In the genomic region with DNA sequence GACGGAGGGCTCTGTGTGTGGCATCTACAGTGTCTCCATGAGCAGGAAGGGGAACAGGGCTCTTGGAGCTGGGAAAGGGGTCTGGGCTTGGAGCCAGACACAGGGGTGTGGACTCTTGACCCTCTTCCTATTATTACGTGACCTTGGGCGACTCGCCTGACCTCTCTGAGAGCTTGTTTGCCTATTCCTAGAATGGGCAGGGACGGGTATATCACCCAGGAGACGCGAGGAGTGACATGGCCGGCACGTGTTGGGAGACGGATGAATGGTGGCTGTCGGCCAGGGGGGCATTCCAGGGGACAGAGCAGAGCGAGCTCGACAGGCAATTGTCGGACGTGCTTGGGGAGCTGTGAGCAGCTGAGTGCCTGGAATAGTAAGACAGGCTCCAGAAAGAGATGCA, we compare ENCODE assay signal across 20 cellular contexts. TPM values are rescaled to one million over a fixed set of nuclear protein-coding genes. Genes with fewer than 3 reads are reported as not detected.
DNase-seq lines count a peak whose midpoint lies in the region; ATAC-seq and TF ChIP-seq lines count a peak whose summit lies in the region.
"Had no signal": no experiment of that assay in that cellular context is flagged by ENCODE, and none has a peak within 500 bp of the region (broad histone marks: within the 10 kb centered on the region; RNA-seq: fewer than 3 reads in every experiment).

No MANE protein-coding gene starts in this region.

- H4K5ac ChIP-seq in mesendoderm (ENCODE audit: low read length): no peak overlapping the region

- no peaks in the 10 kb centered on the region for H3K36me3 Mint-ChIP-seq in endodermal cell (ENCODE audit: low read depth)
- H3K36me3 Mint-ChIP-seq: immature natural killer cell had no signal

- no peak overlapping the region for H2BK5ac ChIP-seq in mesenchymal stem cell (ENCODE audit: low read depth, low read length, poor library complexity, severe bottlenecking)
- no peak overlapping the region for H2BK5ac ChIP-seq in mesendoderm (ENCODE audit: low read length)

- H4K91ac ChIP-seq in mesenchymal stem cell (ENCODE audit: low read length): no peak overlapping the region

- H2BK12ac ChIP-seq in mesenchymal stem cell (ENCODE audit: low read length in 2 of 2): no peak overlapping the region

- H3K4ac ChIP-seq in mesenchymal stem cell (ENCODE audit: low read depth in 1 of 2, low read length in 2 of 2): no peak overlapping the region
- H3K4ac ChIP-seq in mesendoderm (ENCODE audit: low read depth, low read length): no peak overlapping the region

- no peaks in the 10 kb centered on the region for H3K36me3 ChIP-seq in endodermal cell (ENCODE audit: control insufficient read depth, insufficient read depth, low read length)
- no peaks in the 10 kb centered on the region for H3K36me3 ChIP-seq in mesenchymal stem cell (ENCODE audit: control insufficient read depth in 1 of 2, insufficient read depth in 2 of 2, low read depth in 1 of 2, low read length in 2 of 2)
- H3K36me3 ChIP-seq in upper lobe of right lung: no peaks in the 10 kb centered on the region
- no peaks in the 10 kb centered on the region for H3K36me3 ChIP-seq in mesendoderm (ENCODE audit: control insufficient read depth, insufficient read depth, low read length)
- H3K36me3 ChIP-seq: brain microvascular endothelial cell, esophagus muscularis mucosa, ovary, uterus had no signal

- H3K27me3 ChIP-seq in endodermal cell (ENCODE audit: control insufficient read depth, insufficient read depth, low read length, poor library complexity, severe bottlenecking) (no peaks in the 10 kb centered on the region), mesenchymal stem cell (ENCODE audit: control insufficient read depth in 1 of 2, insufficient read depth in 1 of 2, low read length in 2 of 2) (peaks cover 0 to 72% of the 10 kb centered on the region in 2 experiments), upper lobe of right lung (peaks cover 25% of the 10 kb centered on the region), mesendoderm (ENCODE audit: insufficient read depth, low read length, poor library complexity) (no peaks in the 10 kb centered on the region)
- H3K27me3 ChIP-seq: ovary, uterus had no signal

- no peak overlapping the region for H2AFZ ChIP-seq in mesenchymal stem cell (ENCODE audit: low read depth, low read length)

- H4K8ac ChIP-seq in mesenchymal stem cell (ENCODE audit: low read length) (no peak overlapping the region), mesendoderm (ENCODE audit: low read depth, low read length) (no peak overlapping the region)

- H3K4me3 ChIP-seq in endodermal cell (ENCODE audit: low read length): no peak overlapping the region
- no peak overlapping the region for H3K4me3 ChIP-seq in mesenchymal stem cell (ENCODE audit: insufficient read depth in 1 of 2, low read depth in 1 of 2, low read length in 2 of 2)
- no peak overlapping the region for H3K4me3 ChIP-seq in upper lobe of right lung
- H3K4me3 ChIP-seq in mesendoderm (ENCODE audit: low read length): no peak overlapping the region
- H3K4me3 ChIP-seq: esophagus muscularis mucosa, ovary, uterus had no signal

- H2BK15ac ChIP-seq in mesenchymal stem cell (ENCODE audit: low read depth, poor library complexity, severe bottlenecking) (no peak overlapping the region), mesendoderm (replicated peaks; ENCODE audit: low read depth) (no peak overlapping the region)

- H2AK5ac ChIP-seq in mesenchymal stem cell (ENCODE audit: low read length, severe bottlenecking): peak overlapping the region; percentile 66
- H2AK5ac ChIP-seq in mesendoderm (ENCODE audit: low read length): no peak overlapping the region

- DNase-seq in activated CD4-positive, CD25-positive, alpha-beta regulatory T cell treated with anti-CD3 and anti-CD28 coated beads, Interleukin-2, amount 50 U/mL, for 72 hours: peak; percentile 24
- DNase-seq in endodermal cell (peak; percentile 36), mesenchymal stem cell (no peak), upper lobe of right lung (peak; percentile 64), mesendoderm (no peak), AML-193 (lab: John Stamatoyannopoulos, UW) (no peak), mucosa of gallbladder (ENCODE audit: low spot score) (no peak)
- DNase-seq: ACHN; activated CD8-positive, alpha-beta memory T cell treated with anti-CD3 and anti-CD28 coated beads, Interleukin-2, amount 50 U/mL, for 4 hours; activated naive CD4-positive, alpha-beta T cell treated with anti-CD3 and anti-CD28 coated beads, Interleukin-2, amount 50 U/mL, for 16 hours; brain microvascular endothelial cell; glutamatergic neuron; immature natural killer cell; NCI-H226; stimulated activated naive CD4-positive, alpha-beta T cell treated with Interleukin-2 at 50 U/mL for 16 hours; uterus had no signal

- H3K9ac ChIP-seq in endodermal cell (ENCODE audit: extremely low read depth, low read length, poor library complexity, severe bottlenecking) (no peak overlapping the region), mesenchymal stem cell (ENCODE audit: low read length) (no peak overlapping the region), mesendoderm (ENCODE audit: low read length) (no peak overlapping the region)
- H3K9ac ChIP-seq: KMS-11 had no signal

- 67 to 86% methylated on average over 12 to 15 of the region's 15 CpGs for WGBS in endodermal cell (ENCODE audit: insufficient coverage in 1 of 2, insufficient read length in 1 of 2), 2 experiments
- WGBS in mesenchymal stem cell: 73% methylated on average over 15 of the region's 15 CpGs
- WGBS in mesendoderm (ENCODE audit: extremely low coverage, insufficient coverage, low lambda C conversion rate): no CpG with 5 or more reads among the region's 15 CpGs

- no peaks in the 10 kb centered on the region for H3K79me1 ChIP-seq in mesenchymal stem cell (replicated peaks; ENCODE audit: low read length, poor library complexity, severe bottlenecking)
- H3K79me1 ChIP-seq in mesendoderm (ENCODE audit: low read length): no peaks in the 10 kb centered on the region

- no peaks in the 10 kb centered on the region for H3K9me3 Mint-ChIP-seq in endodermal cell
- H3K9me3 Mint-ChIP-seq: immature natural killer cell had no signal

- H3K4me1 Mint-ChIP-seq in endodermal cell: peaks cover 12% of the 10 kb centered on the region
- H3K4me1 Mint-ChIP-seq: immature natural killer cell had no signal

- H3K56ac ChIP-seq in mesendoderm (ENCODE audit: low read length): no peak overlapping the region

- H3K27me3 Mint-ChIP-seq in endodermal cell (ENCODE audit: insufficient read depth): peaks cover 6% of the 10 kb centered on the region

- H3K79me2 ChIP-seq in mesendoderm (ENCODE audit: control insufficient read depth, insufficient read depth, low read length): no peaks in the 10 kb centered on the region

- no peak overlapping the region for H3K4me2 ChIP-seq in mesenchymal stem cell (ENCODE audit: low read length, poor library complexity, severe bottlenecking)
- H3K4me2 ChIP-seq in mesendoderm (ENCODE audit: low read length): no peak overlapping the region
- H3K4me2 ChIP-seq: KMS-11 had no signal

- H3K14ac ChIP-seq in mesenchymal stem cell (ENCODE audit: low read length in 2 of 2): peak overlapping the region in 1 of 2 experiments; percentile 26

- no peak overlapping the region for H3K4me3 Mint-ChIP-seq in endodermal cell
- H3K4me3 Mint-ChIP-seq: immature natural killer cell had no signal

- H2BK120ac ChIP-seq in mesenchymal stem cell (ENCODE audit: low read depth, low read length) (no peak overlapping the region), mesendoderm (ENCODE audit: low read depth, low read length) (no peak overlapping the region)

- H3K4me1 ChIP-seq in endodermal cell (ENCODE audit: control insufficient read depth, insufficient read depth, low read length) (peaks cover 4% of the 10 kb centered on the region), mesenchymal stem cell (ENCODE audit: control insufficient read depth, insufficient read depth, low read depth, low read length) (peaks cover 41% of the 10 kb centered on the region), upper lobe of right lung (no peaks in the 10 kb centered on the region), mesendoderm (ENCODE audit: control insufficient read depth, low read depth, low read length) (peaks cover 4% of the 10 kb centered on the region)
- H3K4me1 ChIP-seq: uterus had no signal

- H3K27ac ChIP-seq in endodermal cell (ENCODE audit: low read depth, low read length): no peak overlapping the region
- no peak overlapping the region for H3K27ac ChIP-seq in mesenchymal stem cell (ENCODE audit: low read length, poor library complexity, severe bottlenecking)
- no peak overlapping the region for H3K27ac ChIP-seq in upper lobe of right lung
- no peak overlapping the region for H3K27ac ChIP-seq in mesendoderm (ENCODE audit: low read depth, low read length)
- H3K27ac ChIP-seq: brain microvascular endothelial cell, esophagus muscularis mucosa, KMS-11, ovary, uterus had no signal

- no peak for ATAC-seq in activated CD4-positive, CD25-positive, alpha-beta regulatory T cell treated with anti-CD3 and anti-CD28 coated beads, Interleukin-2, amount 50 U/mL, for 24 hours
- peak; percentile 28 for ATAC-seq in upper lobe of right lung

- H3K18ac ChIP-seq in mesenchymal stem cell (ENCODE audit: low read depth in 1 of 2, low read length in 2 of 2): no peak overlapping the region
- H3K18ac ChIP-seq in mesendoderm (ENCODE audit: low read length): no peak overlapping the region

- intact Hi-C loops in upper lobe of right lung (cut with DNase I): no loop called here

- H3K9me3 ChIP-seq in endodermal cell (ENCODE audit: control insufficient read depth, low read length) (no peaks in the 10 kb centered on the region), mesenchymal stem cell (ENCODE audit: control insufficient read depth, low read length) (no peaks in the 10 kb centered on the region), upper lobe of right lung (no peaks in the 10 kb centered on the region)
- H3K9me3 ChIP-seq: esophagus muscularis mucosa, ovary, uterus had no signal

- no peak overlapping the region for H3K27ac Mint-ChIP-seq in endodermal cell
- H3K27ac Mint-ChIP-seq: immature natural killer cell had no signal

- TF ChIP-seq CTCF in endodermal cell (conservative IDR thresholded peaks at IDR 0.05): no peak
- no peak for TF ChIP-seq CTCF in upper lobe of right lung (IDR thresholded peaks at IDR 0.05)

- H3K23ac ChIP-seq in mesenchymal stem cell (ENCODE audit: low read length in 2 of 2) (no peak overlapping the region), mesendoderm (ENCODE audit: low read length) (no peak overlapping the region)

RNA-seq across cellular contexts. Expression of a gene that starts 29.4 kb away (rescaled TPM):
- total RNA-seq in endodermal cell (1 to 10 TPM in 1 of 2 donors, under 1 TPM in 1; 0.89 to 1.4 TPM), upper lobe of right lung (0.46 TPM), mucosa of gallbladder (0.14 TPM)
- 3.4 TPM for polyA plus RNA-seq in endodermal cell (2013, experiment 1 of 2)
- polyA plus RNA-seq in endodermal cell (2013, experiment 2 of 2): 3.0 TPM
- not detected for polyA plus RNA-seq in mesenchymal stem cell (2013, experiment 1 of 2)
- polyA plus RNA-seq in mesenchymal stem cell (2013, experiment 2 of 2): not detected
- polyA plus RNA-seq in mesendoderm (2013, experiment 1 of 2): 0.21 TPM
- 0.17 TPM for polyA plus RNA-seq in mesendoderm (2013, experiment 2 of 2)
- total RNA-seq: esophagus muscularis mucosa had no signal
- polyA plus RNA-seq: immature natural killer cell had no signal

Comparison
In these comparisons a context has a peak if more than half of its experiments do, and no peak if none do; other contexts are left out.
1. DNase-seq: peak in activated CD4-positive, CD25-positive, alpha-beta regulatory T cell treated with anti-CD3 and anti-CD28 coated beads, Interleukin-2, amount 50 U/mL, for 72 hours (single experiment), endodermal cell (single experiment) and upper lobe of right lung (single experiment); none in mesenchymal stem cell (single experiment), mesendoderm (single experiment), AML-193 (0 of 2) and mucosa of gallbladder (single experiment).